1 cellular context compared by ENCODE assay signal in genomic region chr1:179366093-179366800, GRCh38.
A peak's percentile ranks its signal among the peaks of the same experiment; 100 is the strongest.
TF ChIP-seq lines count a peak whose summit lies in the region.

No MANE protein-coding gene starts in this region.

TF ChIP-seq in HEK293, 187 proteins besides CTCF, POLR2A, EP300 and RAD21 (continued from another document and continues in another):
- TF ChIP-seq, protein P1, sequence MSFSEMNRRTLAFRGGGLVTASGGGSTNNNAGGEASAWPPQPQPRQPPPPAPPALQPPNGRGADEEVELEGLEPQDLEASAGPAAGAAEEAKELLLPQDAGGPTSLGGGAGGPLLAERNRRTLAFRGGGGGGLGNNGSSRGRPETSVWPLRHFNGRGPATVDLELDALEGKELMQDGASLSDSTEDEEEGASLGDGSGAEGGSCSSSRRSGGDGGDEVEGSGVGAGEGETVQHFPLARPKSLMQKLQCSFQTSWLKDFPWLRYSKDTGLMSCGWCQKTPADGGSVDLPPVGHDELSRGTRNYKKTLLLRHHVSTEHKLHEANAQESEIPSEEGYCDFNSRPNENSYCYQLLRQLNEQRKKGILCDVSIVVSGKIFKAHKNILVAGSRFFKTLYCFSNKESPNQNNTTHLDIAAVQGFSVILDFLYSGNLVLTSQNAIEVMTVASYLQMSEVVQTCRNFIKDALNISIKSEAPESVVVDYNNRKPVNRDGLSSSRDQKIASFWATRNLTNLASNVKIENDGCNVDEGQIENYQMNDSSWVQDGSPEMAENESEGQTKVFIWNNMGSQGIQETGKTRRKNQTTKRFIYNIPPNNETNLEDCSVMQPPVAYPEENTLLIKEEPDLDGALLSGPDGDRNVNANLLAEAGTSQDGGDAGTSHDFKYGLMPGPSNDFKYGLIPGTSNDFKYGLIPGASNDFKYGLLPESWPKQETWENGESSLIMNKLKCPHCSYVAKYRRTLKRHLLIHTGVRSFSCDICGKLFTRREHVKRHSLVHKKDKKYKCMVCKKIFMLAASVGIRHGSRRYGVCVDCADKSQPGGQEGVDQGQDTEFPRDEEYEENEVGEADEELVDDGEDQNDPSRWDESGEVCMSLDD (tag by site-specific recombination; IDR thresholded peaks at IDR 0.05) = no peak
- TF ChIP-seq ZNF596 (tag by site-specific recombination; IDR thresholded peaks at IDR 0.05) (no peak), KLF1 (tag by site-specific recombination; IDR thresholded peaks at IDR 0.05) (no peak), ZNF449 (tag by site-specific recombination; IDR thresholded peaks at IDR 0.05) (no peak), ZFP41 (tag by site-specific recombination; IDR thresholded peaks at IDR 0.05; ENCODE audit: borderline replicate concordance) (no peak), ZNF157 (tag by site-specific recombination; IDR thresholded peaks at IDR 0.05) (no peak), ZNF292 (tag by site-specific recombination; IDR thresholded peaks at IDR 0.05; ENCODE audit: borderline replicate concordance, low read depth) (no peak), ZNF549 (tag by site-specific recombination; IDR thresholded peaks at IDR 0.05) (no peak), ZXDB (tag by site-specific recombination; IDR thresholded peaks at IDR 0.05) (no peak), TRIM28 (IDR thresholded peaks at IDR 0.05; ENCODE audit: borderline replicate concordance, low read length) (no peak), ZNF26 (tag by site-specific recombination; IDR thresholded peaks at IDR 0.05) (no peak), ZNF311 (tag by site-specific recombination; IDR thresholded peaks at IDR 0.05; ENCODE audit: borderline replicate concordance) (no peak), BCL11B (tag by site-specific recombination; IDR thresholded peaks at IDR 0.05; ENCODE audit: low read depth) (no peak), GFI1B (tag by site-specific recombination; IDR thresholded peaks at IDR 0.05) (no peak), MZF1 (tag by site-specific recombination; IDR thresholded peaks at IDR 0.05; ENCODE audit: borderline replicate concordance) (no peak), FEZF1 (tag by site-specific recombination; IDR thresholded peaks at IDR 0.05) (no peak), ZNF555 (tag by site-specific recombination; conservative IDR thresholded peaks at IDR 0.05) (no peak), ZNF704 (tag by site-specific recombination; IDR thresholded peaks at IDR 0.05) (no peak), ZNF623 (tag by site-specific recombination; IDR thresholded peaks at IDR 0.05) (no peak), ZNF423 (tag by site-specific recombination; IDR thresholded peaks at IDR 0.05) (no peak), ZFP37 (tag by site-specific recombination; IDR thresholded peaks at IDR 0.05) (no peak), ZNF544 (tag by site-specific recombination; IDR thresholded peaks at IDR 0.05) (no peak), ZNF777 (tag by site-specific recombination; IDR thresholded peaks at IDR 0.05; ENCODE audit: borderline replicate concordance) (peak; percentile 32; the same call in 1 of the 2 replicates), ZNF521 (tag by site-specific recombination; IDR thresholded peaks at IDR 0.05) (no peak), ZNF580 (tag by site-specific recombination; IDR thresholded peaks at IDR 0.05) (no peak), ZNF629 (tag by site-specific recombination; IDR thresholded peaks at IDR 0.05) (no peak), ZNF362 (tag by site-specific recombination; IDR thresholded peaks at IDR 0.05) (peak; percentile 79), GLIS2 (tag by site-specific recombination; IDR thresholded peaks at IDR 0.05) (no peak), ZNF223 (tag by site-specific recombination; IDR thresholded peaks at IDR 0.05) (no peak)
- TF ChIP-seq, protein P2, sequence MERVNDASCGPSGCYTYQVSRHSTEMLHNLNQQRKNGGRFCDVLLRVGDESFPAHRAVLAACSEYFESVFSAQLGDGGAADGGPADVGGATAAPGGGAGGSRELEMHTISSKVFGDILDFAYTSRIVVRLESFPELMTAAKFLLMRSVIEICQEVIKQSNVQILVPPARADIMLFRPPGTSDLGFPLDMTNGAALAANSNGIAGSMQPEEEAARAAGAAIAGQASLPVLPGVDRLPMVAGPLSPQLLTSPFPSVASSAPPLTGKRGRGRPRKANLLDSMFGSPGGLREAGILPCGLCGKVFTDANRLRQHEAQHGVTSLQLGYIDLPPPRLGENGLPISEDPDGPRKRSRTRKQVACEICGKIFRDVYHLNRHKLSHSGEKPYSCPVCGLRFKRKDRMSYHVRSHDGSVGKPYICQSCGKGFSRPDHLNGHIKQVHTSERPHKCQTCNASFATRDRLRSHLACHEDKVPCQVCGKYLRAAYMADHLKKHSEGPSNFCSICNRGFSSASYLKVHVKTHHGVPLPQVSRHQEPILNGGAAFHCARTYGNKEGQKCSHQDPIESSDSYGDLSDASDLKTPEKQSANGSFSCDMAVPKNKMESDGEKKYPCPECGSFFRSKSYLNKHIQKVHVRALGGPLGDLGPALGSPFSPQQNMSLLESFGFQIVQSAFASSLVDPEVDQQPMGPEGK (tag by site-specific recombination; IDR thresholded peaks at IDR 0.05) = no peak
- TF ChIP-seq, protein P3, sequence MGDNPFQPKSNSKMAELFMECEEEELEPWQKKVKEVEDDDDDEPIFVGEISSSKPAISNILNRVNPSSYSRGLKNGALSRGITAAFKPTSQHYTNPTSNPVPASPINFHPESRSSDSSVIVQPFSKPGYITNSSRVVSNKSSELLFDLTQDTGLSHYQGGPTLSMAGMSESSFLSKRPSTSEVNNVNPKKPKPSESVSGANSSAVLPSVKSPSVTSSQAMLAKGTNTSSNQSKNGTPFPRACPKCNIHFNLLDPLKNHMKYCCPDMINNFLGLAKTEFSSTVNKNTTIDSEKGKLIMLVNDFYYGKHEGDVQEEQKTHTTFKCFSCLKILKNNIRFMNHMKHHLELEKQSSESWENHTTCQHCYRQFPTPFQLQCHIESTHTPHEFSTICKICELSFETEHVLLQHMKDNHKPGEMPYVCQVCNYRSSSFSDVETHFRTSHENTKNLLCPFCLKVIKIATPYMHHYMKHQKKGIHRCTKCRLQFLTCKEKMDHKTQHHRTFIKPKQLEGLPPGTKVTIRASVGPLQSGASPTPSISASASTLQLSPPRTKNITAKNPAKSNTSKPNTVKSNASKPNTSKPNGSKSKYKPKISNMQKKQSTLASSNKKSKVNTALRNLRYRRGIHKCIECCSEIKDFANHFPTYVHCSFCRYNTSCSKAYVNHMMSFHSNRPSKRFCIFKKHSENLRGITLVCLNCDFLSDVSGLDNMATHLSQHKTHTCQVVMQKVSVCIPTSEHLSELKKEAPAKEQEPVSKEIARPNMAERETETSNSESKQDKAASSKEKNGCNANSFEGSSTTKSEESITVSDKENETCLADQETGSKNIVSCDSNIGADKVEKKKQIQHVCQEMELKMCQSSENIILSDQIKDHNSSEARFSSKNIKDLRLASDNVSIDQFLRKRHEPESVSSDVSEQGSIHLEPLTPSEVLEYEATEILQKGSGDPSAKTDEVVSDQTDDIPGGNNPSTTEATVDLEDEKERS (tag by site-specific recombination; IDR thresholded peaks at IDR 0.05) = no peak
- TF ChIP-seq, protein P4, sequence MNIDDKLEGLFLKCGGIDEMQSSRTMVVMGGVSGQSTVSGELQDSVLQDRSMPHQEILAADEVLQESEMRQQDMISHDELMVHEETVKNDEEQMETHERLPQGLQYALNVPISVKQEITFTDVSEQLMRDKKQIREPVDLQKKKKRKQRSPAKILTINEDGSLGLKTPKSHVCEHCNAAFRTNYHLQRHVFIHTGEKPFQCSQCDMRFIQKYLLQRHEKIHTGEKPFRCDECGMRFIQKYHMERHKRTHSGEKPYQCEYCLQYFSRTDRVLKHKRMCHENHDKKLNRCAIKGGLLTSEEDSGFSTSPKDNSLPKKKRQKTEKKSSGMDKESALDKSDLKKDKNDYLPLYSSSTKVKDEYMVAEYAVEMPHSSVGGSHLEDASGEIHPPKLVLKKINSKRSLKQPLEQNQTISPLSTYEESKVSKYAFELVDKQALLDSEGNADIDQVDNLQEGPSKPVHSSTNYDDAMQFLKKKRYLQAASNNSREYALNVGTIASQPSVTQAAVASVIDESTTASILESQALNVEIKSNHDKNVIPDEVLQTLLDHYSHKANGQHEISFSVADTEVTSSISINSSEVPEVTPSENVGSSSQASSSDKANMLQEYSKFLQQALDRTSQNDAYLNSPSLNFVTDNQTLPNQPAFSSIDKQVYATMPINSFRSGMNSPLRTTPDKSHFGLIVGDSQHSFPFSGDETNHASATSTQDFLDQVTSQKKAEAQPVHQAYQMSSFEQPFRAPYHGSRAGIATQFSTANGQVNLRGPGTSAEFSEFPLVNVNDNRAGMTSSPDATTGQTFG (tag by site-specific recombination; IDR thresholded peaks at IDR 0.05; ENCODE audit: borderline replicate concordance) = no peak
- TF ChIP-seq, protein P5, sequence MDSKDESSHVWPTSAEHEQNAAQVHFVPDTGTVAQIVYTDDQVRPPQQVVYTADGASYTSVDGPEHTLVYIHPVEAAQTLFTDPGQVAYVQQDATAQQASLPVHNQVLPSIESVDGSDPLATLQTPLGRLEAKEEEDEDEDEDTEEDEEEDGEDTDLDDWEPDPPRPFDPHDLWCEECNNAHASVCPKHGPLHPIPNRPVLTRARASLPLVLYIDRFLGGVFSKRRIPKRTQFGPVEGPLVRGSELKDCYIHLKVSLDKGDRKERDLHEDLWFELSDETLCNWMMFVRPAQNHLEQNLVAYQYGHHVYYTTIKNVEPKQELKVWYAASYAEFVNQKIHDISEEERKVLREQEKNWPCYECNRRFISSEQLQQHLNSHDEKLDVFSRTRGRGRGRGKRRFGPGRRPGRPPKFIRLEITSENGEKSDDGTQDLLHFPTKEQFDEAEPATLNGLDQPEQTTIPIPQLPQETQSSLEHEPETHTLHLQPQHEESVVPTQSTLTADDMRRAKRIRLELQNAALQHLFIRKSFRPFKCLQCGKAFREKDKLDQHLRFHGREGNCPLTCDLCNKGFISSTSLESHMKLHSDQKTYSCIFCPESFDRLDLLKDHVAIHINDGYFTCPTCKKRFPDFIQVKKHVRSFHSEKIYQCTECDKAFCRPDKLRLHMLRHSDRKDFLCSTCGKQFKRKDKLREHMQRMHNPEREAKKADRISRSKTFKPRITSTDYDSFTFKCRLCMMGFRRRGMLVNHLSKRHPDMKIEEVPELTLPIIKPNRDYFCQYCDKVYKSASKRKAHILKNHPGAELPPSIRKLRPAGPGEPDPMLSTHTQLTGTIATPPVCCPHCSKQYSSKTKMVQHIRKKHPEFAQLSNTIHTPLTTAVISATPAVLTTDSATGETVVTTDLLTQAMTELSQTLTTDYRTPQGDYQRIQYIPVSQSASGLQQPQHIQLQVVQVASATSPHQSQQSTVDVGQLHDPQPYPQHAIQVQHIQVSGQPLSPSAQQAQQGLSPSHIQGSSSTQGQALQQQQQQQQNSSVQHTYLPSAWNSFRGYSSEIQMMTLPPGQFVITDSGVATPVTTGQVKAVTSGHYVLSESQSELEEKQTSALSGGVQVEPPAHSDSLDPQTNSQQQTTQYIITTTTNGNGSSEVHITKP (tag by site-specific recombination; IDR thresholded peaks at IDR 0.05) = peak; percentile 97
- TF ChIP-seq, protein P6, sequence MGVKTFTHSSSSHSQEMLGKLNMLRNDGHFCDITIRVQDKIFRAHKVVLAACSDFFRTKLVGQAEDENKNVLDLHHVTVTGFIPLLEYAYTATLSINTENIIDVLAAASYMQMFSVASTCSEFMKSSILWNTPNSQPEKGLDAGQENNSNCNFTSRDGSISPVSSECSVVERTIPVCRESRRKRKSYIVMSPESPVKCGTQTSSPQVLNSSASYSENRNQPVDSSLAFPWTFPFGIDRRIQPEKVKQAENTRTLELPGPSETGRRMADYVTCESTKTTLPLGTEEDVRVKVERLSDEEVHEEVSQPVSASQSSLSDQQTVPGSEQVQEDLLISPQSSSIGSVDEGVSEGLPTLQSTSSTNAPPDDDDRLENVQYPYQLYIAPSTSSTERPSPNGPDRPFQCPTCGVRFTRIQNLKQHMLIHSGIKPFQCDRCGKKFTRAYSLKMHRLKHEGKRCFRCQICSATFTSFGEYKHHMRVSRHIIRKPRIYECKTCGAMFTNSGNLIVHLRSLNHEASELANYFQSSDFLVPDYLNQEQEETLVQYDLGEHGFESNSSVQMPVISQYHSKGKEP (tag by site-specific recombination; IDR thresholded peaks at IDR 0.05) = no peak
